In the genomic region with DNA sequence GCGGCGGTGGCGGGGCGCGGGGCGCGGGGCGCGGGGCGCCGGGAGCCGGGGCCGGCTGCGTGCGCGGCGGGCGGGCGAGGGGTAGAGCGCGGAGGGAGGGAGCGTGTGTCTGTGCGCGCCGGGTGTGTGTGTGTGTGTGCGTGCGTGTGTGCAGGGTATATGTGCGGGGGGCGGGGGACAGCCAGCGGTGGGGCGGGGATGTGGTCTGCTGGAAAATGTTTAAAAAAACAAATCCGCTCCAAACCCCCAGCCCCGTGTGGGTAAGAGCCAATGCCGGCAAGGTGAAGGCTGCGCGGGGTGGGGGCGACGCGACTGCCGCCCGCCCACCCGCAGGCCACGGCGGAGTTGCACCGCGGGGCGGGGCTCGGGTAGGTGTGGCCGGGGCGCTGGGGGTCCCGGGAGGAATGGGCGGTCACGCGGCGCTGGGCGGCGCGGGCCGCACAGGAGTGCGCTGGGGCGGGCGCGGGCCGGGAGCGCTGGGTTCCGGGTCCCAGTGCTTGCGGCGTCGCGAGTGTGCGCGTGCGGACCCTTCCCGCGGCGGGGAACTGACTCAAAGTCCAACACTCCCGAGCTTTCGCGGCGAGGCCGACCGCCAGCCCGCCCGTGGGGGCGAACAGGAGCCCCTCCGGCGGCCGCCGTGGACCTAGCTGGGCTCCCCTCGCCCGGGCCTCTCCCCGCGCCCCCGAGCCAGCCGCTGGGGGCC, we compare ENCODE assay signal across 8 cellular contexts. TPM values are rescaled to one million over a fixed set of nuclear protein-coding genes. Genes with fewer than 3 reads are reported as not detected.
DNase-seq lines count a peak whose midpoint lies in the region; TF ChIP-seq lines count a peak whose summit lies in the region.

TSS of gene CYGB (minus strand) at position 132 of the 703 bp plus-strand sequence. CDS start 167 bp downstream, outside the sequence.

- H3K27ac ChIP-seq in ACC112 (ENCODE audit: low read depth, low read length) (peak within 1 kb of the TSS; percentile 23; the same call in 1 of the 2 replicates), neural cell (ENCODE audit: low read length) (no peak within 1 kb of the TSS)

- peaks cover 58% of the 10 kb centered on the region for H3K27me3 Mint-ChIP-seq in T-helper 2 cell treated with Interferon-gamma antibody and Interleukin-4, amounts not matched to agents 5 μg/mL and 100 μg/mL, for 36 hours (ENCODE audit: low read depth)

- H3K9me3 ChIP-seq in neural cell (ENCODE audit: low read length), result no peaks in the 10 kb centered on the region

- in situ Hi-C loops in SK-MEL-5 (cut with HindIII; ENCODE audit: low pct_unique_long_range_greater_than_20kb, low sequenced_read_pairs), result no loop called here

- no peaks in the 10 kb centered on the region for H3K9me3 Mint-ChIP-seq in T-helper 2 cell treated with Interferon-gamma antibody and Interleukin-4, amounts not matched to agents 5 μg/mL and 100 μg/mL, for 36 hours

- H3K36me3 Mint-ChIP-seq in T-helper 2 cell treated with Interferon-gamma antibody and Interleukin-4, amounts not matched to agents 5 μg/mL and 100 μg/mL, for 36 hours (ENCODE audit: low read depth), result no peaks in the 10 kb centered on the region

- no peaks in the 10 kb centered on the region for H3F3A ChIP-seq in neural cell (ENCODE audit: insufficient read depth, low read length, poor library complexity, severe bottlenecking)

- DNase-seq in SK-MEL-5 (ENCODE audit: low read depth, low spot score), result peak; percentile 74
- DNase-seq in fibroblast of villous mesenchyme (ENCODE audit: low read depth), result peak; percentile 86
- DNase-seq in NK-92 (lab: John Stamatoyannopoulos, UW; ENCODE audit: unreplicated experiment), result no peak
- DNase-seq in T-helper 2 cell treated with Interferon-gamma antibody and Interleukin-4, amounts not matched to agents 5 μg/mL and 100 μg/mL, for 36 hours (ENCODE audit: low spot score), result no peak
- no peak for DNase-seq in foreskin melanocyte
- no peak for DNase-seq in stimulated activated CD4-positive, alpha-beta T cell treated with anti-CD3 and anti-CD28 coated beads, Interleukin-4, amount 100 ng/mL, for 24 hours

- no peaks in the 10 kb centered on the region for H3K9me2 ChIP-seq in neural cell (ENCODE audit: insufficient read depth, low read length)

- H3K4me2 ChIP-seq in neural cell (ENCODE audit: low read length), result no peak within 1 kb of the TSS

- no peak for TF ChIP-seq EP300 in neural cell (conservative IDR thresholded peaks at IDR 0.05; ENCODE audit: poor library complexity, severe bottlenecking)

- H3K4me1 Mint-ChIP-seq in T-helper 2 cell treated with Interferon-gamma antibody and Interleukin-4, amounts not matched to agents 5 μg/mL and 100 μg/mL, for 36 hours (ENCODE audit: low read depth), result no peaks in the 10 kb centered on the region

- peak within 1 kb of the TSS; percentile 67 for H3K9ac ChIP-seq in neural cell (ENCODE audit: low read length)

- no peak within 1 kb of the TSS for H3K4me3 Mint-ChIP-seq in T-helper 2 cell treated with Interferon-gamma antibody and Interleukin-4, amounts not matched to agents 5 μg/mL and 100 μg/mL, for 36 hours

- no peaks in the 10 kb centered on the region for H4K20me1 ChIP-seq in neural cell (ENCODE audit: insufficient read depth)

- TF ChIP-seq CTCF in fibroblast of villous mesenchyme (IDR thresholded peaks at IDR 0.05; ENCODE audit: insufficient read depth, low read depth, low read length) (no peak), neural cell (IDR thresholded peaks at IDR 0.05; ENCODE audit: poor library complexity, severe bottlenecking) (no peak)

- peaks cover 33% of the 10 kb centered on the region for H3K4me1 ChIP-seq in ACC112 (ENCODE audit: control insufficient read depth, insufficient read depth, low read length, unreplicated experiment)

- H3K36me3 ChIP-seq in ACC112 (ENCODE audit: insufficient read depth, low read length) (no peaks in the 10 kb centered on the region), neural cell (ENCODE audit: insufficient read depth, low read length) (no peaks in the 10 kb centered on the region)

- H2AFZ ChIP-seq in ACC112 (ENCODE audit: low read length, unreplicated experiment) (no peak within 1 kb of the TSS), neural cell (ENCODE audit: low read depth, low read length) (no peak within 1 kb of the TSS)

- H3K27ac Mint-ChIP-seq in T-helper 2 cell treated with Interferon-gamma antibody and Interleukin-4, amounts not matched to agents 5 μg/mL and 100 μg/mL, for 36 hours, result no peak within 1 kb of the TSS

- no peaks in the 10 kb centered on the region for H3K27me3 ChIP-seq in ACC112 (ENCODE audit: insufficient read depth, low read length)
- H3K27me3 ChIP-seq in neural cell (ENCODE audit: insufficient read depth, low read depth, low read length), result peaks cover 34% of the 10 kb centered on the region

- H3K79me2 ChIP-seq in ACC112 (ENCODE audit: control insufficient read depth, insufficient read depth, low read length, unreplicated experiment) (peaks cover 5% of the 10 kb centered on the region), neural cell (replicated peaks; ENCODE audit: insufficient read depth, low read length) (no peaks in the 10 kb centered on the region)

- H3K4me3 ChIP-seq in ACC112 (ENCODE audit: low read depth, low read length) (peak within 1 kb of the TSS; percentile 81), fibroblast of villous mesenchyme (ENCODE audit: low read depth, low read length) (peak within 1 kb of the TSS; percentile 72), neural cell (ENCODE audit: low read length) (peak within 1 kb of the TSS; percentile 62)

- no peak for TF ChIP-seq RAD21 in neural cell (conservative IDR thresholded peaks at IDR 0.05)

TF ChIP-seq in neural cell, 6 proteins besides CTCF, POLR2A, EP300 and RAD21:
- TF ChIP-seq EZH2 (IDR thresholded peaks at IDR 0.05; ENCODE audit: borderline replicate concordance, insufficient read depth, low read length, poor library complexity, severe bottlenecking), result no peak
- TF ChIP-seq POLR2AphosphoS5 (IDR thresholded peaks at IDR 0.05), result no peak
- no peak for TF ChIP-seq MXI1 (conservative IDR thresholded peaks at IDR 0.05; ENCODE audit: poor library complexity, severe bottlenecking)
- no peak for TF ChIP-seq SMC3 (conservative IDR thresholded peaks at IDR 0.05; ENCODE audit: poor library complexity)

RNA-seq across cellular contexts. Expression of gene CYGB, which starts in this region (rescaled TPM):
- 122 TPM in 2 replicates for total RNA-seq in SK-MEL-5 (2014; rRNA removed; shearing (Covaris generic))
- polyA plus RNA-seq in SK-MEL-5 (2015; cell fraction: cytosol; rRNA removed), result 107 and 128 TPM in 2 replicates
- 37.9 and 41.4 TPM in 2 replicates for polyA plus RNA-seq in SK-MEL-5 (2015; cell fraction: nucleus; rRNA removed)
- total RNA-seq in fibroblast of villous mesenchyme, result 11.7 and 14.2 TPM in 2 replicates
- 9.6 and 12.9 TPM in 2 replicates for polyA plus RNA-seq in neural cell
- polyA minus RNA-seq in neural cell, result 8.0 and 13.4 TPM in 2 replicates

Comparison
In these comparisons a context has a peak if more than half of its experiments do, and no peak if none do; other contexts are left out.
1. DNase-seq: peak in SK-MEL-5 (single experiment) and fibroblast of villous mesenchyme (single experiment); none in NK-92 (single experiment), T-helper 2 cell treated with Interferon-gamma antibody and Interleukin-4, amounts not matched to agents 5 μg/mL and 100 μg/mL, for 36 hours (single experiment), foreskin melanocyte (single experiment) and stimulated activated CD4-positive, alpha-beta T cell treated with anti-CD3 and anti-CD28 coated beads, Interleukin-4, amount 100 ng/mL, for 24 hours (single experiment).
2. Peak in every context shown above with its lines, with median percentiles within 50 percentile points of each other: H3K4me3 ChIP-seq.